23 cellular contexts compared by ENCODE assay signal in the genomic region with DNA sequence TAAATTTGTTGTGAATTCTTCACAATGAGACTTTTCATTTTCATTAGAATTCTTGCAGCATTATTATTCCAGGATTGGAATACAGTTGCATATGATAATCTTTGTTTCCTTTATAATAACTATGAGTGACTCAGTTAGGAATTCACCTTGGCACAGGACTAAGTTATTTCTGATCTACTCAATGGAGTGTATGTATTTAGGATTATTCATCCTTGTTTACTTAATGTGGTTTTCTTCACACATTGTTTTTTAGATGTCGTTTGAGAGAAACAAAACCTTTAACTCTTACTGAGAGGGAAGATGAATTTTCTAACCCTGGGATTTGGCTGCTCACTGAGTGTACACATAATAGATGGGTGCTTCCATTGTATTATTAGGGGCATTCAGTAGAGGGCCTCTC.
"Had no signal": no experiment of that assay in that cellular context is flagged by ENCODE, and none has a peak within 500 bp of the region (broad histone marks: within the 10 kb centered on the region; RNA-seq: fewer than 3 reads in every experiment).

No MANE protein-coding gene starts in this region.

- H3K27ac Mint-ChIP-seq: activated CD8-positive, alpha-beta T cell treated with anti-CD3 and anti-CD28 coated beads for 36 hours; activated naive CD4-positive, alpha-beta T cell treated with anti-CD3 and anti-CD28 coated beads, Interleukin-2, amount 10 ng/mL, durations not matched to agents 7 days and 5 days; activated naive CD8-positive, alpha-beta T cell treated with anti-CD3 and anti-CD28 coated beads for 36 hours; activated T-cell treated with anti-CD3 and anti-CD28 coated beads, Interleukin-2, amount 50 U/mL, for 72 hours; activated T-helper 2 cell treated with anti-CD3 and anti-CD28 coated beads, Interferon-gamma antibody, Interleukin-2, Interleukin-4, amounts not matched to agents 10 μg/mL and 5 μg/mL and 100 μg/mL, durations not matched to agents 14 hours and 24 hours and 36 hours had no signal

- H3K27me3 Mint-ChIP-seq: activated CD8-positive, alpha-beta T cell treated with anti-CD3 and anti-CD28 coated beads for 36 hours; activated naive CD4-positive, alpha-beta T cell treated with anti-CD3 and anti-CD28 coated beads, Interleukin-2, amount 10 ng/mL, durations not matched to agents 7 days and 5 days; activated naive CD8-positive, alpha-beta T cell treated with anti-CD3 and anti-CD28 coated beads for 36 hours had no signal

- H3K4me1 ChIP-seq: SJCRH30 had no signal

- H3K36me3 Mint-ChIP-seq: activated naive CD4-positive, alpha-beta T cell treated with anti-CD3 and anti-CD28 coated beads, Interleukin-2, amount 10 ng/mL, durations not matched to agents 7 days and 5 days; activated naive CD8-positive, alpha-beta T cell treated with anti-CD3 and anti-CD28 coated beads for 36 hours; brain had no signal

- H3K9me3 ChIP-seq: SJCRH30 had no signal

- H3K27me3 ChIP-seq: SJCRH30 had no signal

- H3K36me3 ChIP-seq: SJCRH30 had no signal

- DNase-seq: activated CD4-positive, alpha-beta T cell treated with anti-CD3 and anti-CD28 coated beads for 4 hours; activated CD8-positive, alpha-beta memory T cell treated with anti-CD3 and anti-CD28 coated beads, Interleukin-2, amount 50 U/mL, for 4 hours; activated CD8-positive, alpha-beta T cell treated with anti-CD3 and anti-CD28 coated beads for 36 hours; activated gamma-delta T cell treated with Interleukin-2 at 50 U/mL for 16 hours; activated naive CD4-positive, alpha-beta T cell treated with anti-CD3 and anti-CD28 coated beads, Interleukin-2, amount 10 ng/mL, durations not matched to agents 7 days and 5 days; activated naive CD8-positive, alpha-beta T cell treated with anti-CD3 and anti-CD28 coated beads for 36 hours; activated T-cell treated with anti-CD3 and anti-CD28 coated beads, Interleukin-2, amount 50 U/mL, for 72 hours; aorta; cerebellar nuclear complex; IMR-90; Kasumi-1; KBM-7; NCI-H1048; NCI-H1930; NCI-H524; PC-9; Right ventricle myocardium superior; SJCRH30; SK-N-SH; T-helper 1 cell; WERI-Rb-1 had no signal

- H3K4me1 Mint-ChIP-seq: activated naive CD4-positive, alpha-beta T cell treated with anti-CD3 and anti-CD28 coated beads, Interleukin-2, amount 10 ng/mL, durations not matched to agents 7 days and 5 days; activated naive CD8-positive, alpha-beta T cell treated with anti-CD3 and anti-CD28 coated beads for 36 hours; brain had no signal

- H3K27ac ChIP-seq: PC-9, SJCRH30, WERI-Rb-1 had no signal

- H3K4me3 Mint-ChIP-seq: activated CD8-positive, alpha-beta T cell treated with anti-CD3 and anti-CD28 coated beads for 36 hours; activated naive CD4-positive, alpha-beta T cell treated with anti-CD3 and anti-CD28 coated beads, Interleukin-2, amount 10 ng/mL, durations not matched to agents 7 days and 5 days; activated naive CD8-positive, alpha-beta T cell treated with anti-CD3 and anti-CD28 coated beads for 36 hours; activated T-cell treated with anti-CD3 and anti-CD28 coated beads, Interleukin-2, amount 50 U/mL, for 72 hours; brain had no signal

- H3K4me3 ChIP-seq: PC-9, SJCRH30 had no signal

- ATAC-seq: activated CD8-positive, alpha-beta T cell treated with anti-CD3 and anti-CD28 coated beads for 36 hours; activated T-cell treated with anti-CD3 and anti-CD28 coated beads, Interleukin-2, amount 50 U/mL, for 72 hours had no signal
